Comparison of ENCODE assay signal across 25 cellular contexts in genomic region chr15:95180530-95180929, GRCh38.
"Had no signal": no experiment of that assay in that cellular context is flagged by ENCODE, and none has a peak within 500 bp of the region (broad histone marks: within the 10 kb centered on the region; RNA-seq: fewer than 3 reads in every experiment).

No MANE protein-coding gene starts in this region.

- H3K4me3 Mint-ChIP-seq: naive thymus-derived CD4-positive, alpha-beta T cell; nephron; neural progenitor cell; stimulated activated memory B cell treated with anti-CD40 and anti-IgM and Interleukin-4, amounts not matched to agents 10 μg/mL and 1 μg/mL and 100 μg/mL, for 72 hours had no signal

- H3K4me3 ChIP-seq: coronary artery, gastrocnemius medialis, left lung, neural progenitor cell, psoas muscle, sigmoid colon, spleen, testis, tibial artery, upper lobe of left lung had no signal

- H3K27me3 ChIP-seq: gastrocnemius medialis, left lung, neural progenitor cell, sigmoid colon, spleen, testis, tibial artery, upper lobe of left lung had no signal

- H3K4me1 Mint-ChIP-seq: naive thymus-derived CD4-positive, alpha-beta T cell; nephron; neural progenitor cell; stimulated activated memory B cell treated with anti-CD40 and anti-IgM and Interleukin-4, amounts not matched to agents 10 μg/mL and 1 μg/mL and 100 μg/mL, for 72 hours had no signal

- DNase-seq: dermis blood vessel endothelial cell; effector memory CD4-positive, alpha-beta T cell; gastrocnemius medialis; head of caudate nucleus; left cardiac atrium; left lung; mesendoderm; midbrain; naive thymus-derived CD4-positive, alpha-beta T cell; posterior cingulate gyrus; psoas muscle; right cardiac atrium; sigmoid colon; spleen; stimulated activated CD4-positive, alpha-beta T cell treated with anti-CD3 and anti-CD28 coated beads, Interleukin-4, amount 100 ng/mL, for 4 hours; stimulated activated naive CD8-positive, alpha-beta T cell treated with anti-CD3 and anti-CD28 coated beads, Interleukin-15, Interleukin-2, amounts not matched to agents 100 U/mL and 50 U/mL, for 24 hours; substantia nigra; testis; tibial artery; upper lobe of left lung had no signal

- H3K27ac Mint-ChIP-seq: nephron; neural progenitor cell; stimulated activated memory B cell treated with anti-CD40 and anti-IgM and Interleukin-4, amounts not matched to agents 10 μg/mL and 1 μg/mL and 100 μg/mL, for 72 hours had no signal

- H3K27ac ChIP-seq: coronary artery, gastrocnemius medialis, left lung, neural progenitor cell, psoas muscle, sigmoid colon, spleen, testis, tibial artery, upper lobe of left lung had no signal

- H3K9me3 ChIP-seq: gastrocnemius medialis, sigmoid colon, testis, upper lobe of left lung had no signal

- FAIRE-seq: urothelium cell line had no signal

- H3K27me3 Mint-ChIP-seq: stimulated activated memory B cell treated with anti-CD40 and anti-IgM and Interleukin-4, amounts not matched to agents 10 μg/mL and 1 μg/mL and 100 μg/mL, for 72 hours had no signal

- ATAC-seq: gastrocnemius medialis; left cardiac atrium; left lung; naive thymus-derived CD4-positive, alpha-beta T cell; psoas muscle; right cardiac atrium; stimulated activated memory B cell treated with anti-CD40 and anti-IgM and Interleukin-4, amounts not matched to agents 10 μg/mL and 1 μg/mL and 100 μg/mL, for 72 hours; stimulated activated naive CD8-positive, alpha-beta T cell treated with anti-CD3 and anti-CD28 coated beads, Interleukin-15, Interleukin-2, amounts not matched to agents 100 U/mL and 50 U/mL, for 24 hours had no signal

- H3K36me3 Mint-ChIP-seq: naive thymus-derived CD4-positive, alpha-beta T cell; neural progenitor cell; stimulated activated memory B cell treated with anti-CD40 and anti-IgM and Interleukin-4, amounts not matched to agents 10 μg/mL and 1 μg/mL and 100 μg/mL, for 72 hours had no signal

- H3K36me3 ChIP-seq: gastrocnemius medialis, left lung, sigmoid colon, spleen, tibial artery, upper lobe of left lung had no signal

- H3K4me1 ChIP-seq: gastrocnemius medialis, left lung, neural progenitor cell, psoas muscle, sigmoid colon, spleen, testis, upper lobe of left lung had no signal
